In genomic region chr1:201740086-201740541, GRCh38 we compare ENCODE assay signal across 8 cellular contexts.
A peak's percentile ranks its signal among the peaks of the same experiment; 100 is the strongest.
DNase-seq lines count a peak whose midpoint lies in the region; ATAC-seq and TF ChIP-seq lines count a peak whose summit lies in the region.

No MANE protein-coding gene starts in this region.

- H3K36me3 ChIP-seq in GM06990 (ENCODE audit: control insufficient read depth, insufficient read depth, low read length): no peaks in the 10 kb centered on the region
- no peaks in the 10 kb centered on the region for H3K36me3 ChIP-seq in SU-DHL-6 (ENCODE audit: low read length)
- H3K36me3 ChIP-seq in gastroesophageal sphincter: no peaks in the 10 kb centered on the region
- H3K36me3 ChIP-seq in psoas muscle (ENCODE audit: insufficient read depth in 1 of 2, low read depth in 1 of 2): no peaks in the 10 kb centered on the region

- no peaks in the 10 kb centered on the region for H3K9me2 ChIP-seq in SU-DHL-6 (replicated peaks; ENCODE audit: insufficient read depth, low read length)

- H3K4me3 ChIP-seq in GM06990 (replicated peaks; ENCODE audit: low read depth, low read length) (peak overlapping the region; percentile 57), SU-DHL-6 (ENCODE audit: insufficient read depth, low read length, poor library complexity, severe bottlenecking) (peak overlapping the region; percentile 15), gastroesophageal sphincter (peak overlapping the region; percentile 42 to 72), psoas muscle (peak overlapping the region; percentile 61)

- H3K79me2 ChIP-seq in SU-DHL-6 (ENCODE audit: insufficient read depth, low read length): no peaks in the 10 kb centered on the region

- intact Hi-C loops in psoas muscle (cut with DNase I): loop anchor here in 1 of 2 donors (5.0 kb wide), 1 partner anchor 42 kb away; no protein-coding TSS in a partner anchor

- H2AFZ ChIP-seq in SU-DHL-6 (ENCODE audit: low read depth, low read length, severe bottlenecking): no peak overlapping the region

- no peak overlapping the region for H3K9ac ChIP-seq in SU-DHL-6 (ENCODE audit: low read length)

- H3K9me3 ChIP-seq in SU-DHL-6 (ENCODE audit: insufficient read depth, low read length) (no peaks in the 10 kb centered on the region), gastroesophageal sphincter (no peaks in the 10 kb centered on the region), psoas muscle (no peaks in the 10 kb centered on the region)

- TF ChIP-seq POLR2A in gastroesophageal sphincter (IDR thresholded peaks at IDR 0.05): no peak

- H3K27me3 ChIP-seq in GM06990 (replicated peaks; ENCODE audit: control insufficient read depth, insufficient read depth, low read length) (no peaks in the 10 kb centered on the region; the same call in 1 of the 2 replicates), SU-DHL-6 (ENCODE audit: low read length) (no peaks in the 10 kb centered on the region), gastroesophageal sphincter (no peaks in the 10 kb centered on the region), psoas muscle (ENCODE audit: insufficient read depth in 3 of 3, low read length in 2 of 3) (peaks cover 0 to 33% (median 0%) of the 10 kb centered on the region in 3 donors)

- H3K4me1 ChIP-seq in gastroesophageal sphincter (peaks cover 0 to 69% (median 31%) of the 10 kb centered on the region in 3 donors), psoas muscle (peaks cover 14% of the 10 kb centered on the region)

- H3K27ac ChIP-seq in SU-DHL-6 (ENCODE audit: low read depth, low read length): no peak overlapping the region
- peak overlapping the region in 3 of 4 donors; percentile 71 to 84 (median 75) for H3K27ac ChIP-seq in gastroesophageal sphincter
- peak overlapping the region; percentile 10 for H3K27ac ChIP-seq in psoas muscle

- no peak for TF ChIP-seq CTCF in GM06990 (IDR thresholded peaks at IDR 0.05; ENCODE audit: insufficient read depth, low read length, poor library complexity, severe bottlenecking)
- TF ChIP-seq CTCF in SU-DHL-6 (IDR thresholded peaks at IDR 0.05; ENCODE audit: insufficient read depth, low read length, poor library complexity, severe bottlenecking): no peak
- TF ChIP-seq CTCF in gastroesophageal sphincter (IDR thresholded peaks at IDR 0.05): no peak
- TF ChIP-seq CTCF in psoas muscle (IDR thresholded peaks at IDR 0.05): no peak
- no peak for TF ChIP-seq CTCF in GM13976 (IDR thresholded peaks at IDR 0.05; ENCODE audit: borderline replicate concordance, control extremely low read depth, extremely low read depth, insufficient read depth, missing control alignments)

- no peak for TF ChIP-seq EP300 in gastroesophageal sphincter (IDR thresholded peaks at IDR 0.05)

- in situ Hi-C loops in GM13976 (cut with MboI; ENCODE audit: low sequenced_read_pairs, unreplicated experiment): no loop called here

- ATAC-seq in gastroesophageal sphincter (no peak), psoas muscle (peak in 1 of 4 donors; percentile 36), HG02970 (IDR thresholded peaks at IDR 0.05; ENCODE audit: low FRiP score, unreplicated experiment) (no peak), GM18868 (IDR thresholded peaks at IDR 0.05; ENCODE audit: unreplicated experiment) (no peak)

- no peaks in the 10 kb centered on the region for H4K20me1 ChIP-seq in SU-DHL-6 (ENCODE audit: low read depth, low read length)

- H3F3A ChIP-seq in SU-DHL-6 (ENCODE audit: insufficient read depth): no peaks in the 10 kb centered on the region

- H3K4me2 ChIP-seq in SU-DHL-6 (ENCODE audit: low read depth, low read length, poor library complexity, severe bottlenecking): peak overlapping the region; percentile 33

- WGBS in gastroesophageal sphincter (ENCODE audit: low coverage in 1 of 2), 2 donors: 0% methylated on average over 1 of the region's 29 CpGs; no CpG with 5 or more reads in 1 of the 2 donors
- 19 to 23% (median 20%) methylated on average over 28 to 29 of the region's 29 CpGs for WGBS in psoas muscle, 3 donors

- DNase-seq in GM06990 (ENCODE audit: extremely low read depth, insufficient read length): no peak
- DNase-seq in psoas muscle: no peak
- DNase-seq in GM13976 (ENCODE audit: low spot score): no peak
- DNase-seq in glomerular visceral epithelial cell (ENCODE audit: extremely low spot score): no peak
